ENCODE assay signal across 8 cellular contexts in the genomic region with DNA sequence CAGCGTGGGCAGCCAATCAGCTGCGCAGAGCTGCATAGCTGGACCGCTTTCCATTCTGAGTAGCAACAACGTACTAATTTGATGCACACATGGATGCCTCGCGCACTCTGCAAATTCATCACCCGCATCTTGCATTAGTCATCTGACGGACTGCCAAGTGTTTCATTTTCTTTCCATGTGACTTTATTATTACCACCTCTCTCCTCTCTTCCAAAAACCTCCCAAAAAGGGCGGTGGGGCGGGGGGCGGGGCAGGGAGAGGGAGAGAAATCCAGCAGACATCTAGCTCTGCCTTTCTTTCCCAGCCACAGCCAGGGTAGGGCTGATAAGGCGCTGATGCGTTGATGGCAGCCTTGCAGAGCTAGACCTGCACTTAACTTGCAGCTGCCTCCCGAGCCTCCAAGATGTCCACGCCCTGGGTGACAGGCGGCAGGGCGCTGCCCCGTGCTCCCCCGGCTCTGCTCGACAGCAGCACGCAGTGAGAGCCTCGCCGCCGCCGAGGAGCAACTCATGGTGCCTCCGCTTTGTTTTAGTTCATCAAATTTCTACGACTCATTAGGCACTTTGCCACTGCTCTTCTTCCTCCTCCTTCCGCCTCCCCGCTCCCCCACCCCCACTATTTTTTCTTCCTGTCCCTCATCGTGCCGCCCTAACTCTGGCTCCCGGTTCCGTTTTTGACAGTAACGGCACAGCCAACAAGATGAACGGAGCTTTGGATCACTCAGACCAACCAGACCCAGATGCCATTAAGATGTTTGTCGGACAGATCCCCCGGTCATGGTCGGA.
DNase-seq lines count a peak whose midpoint lies in the region; ATAC-seq and TF ChIP-seq lines count a peak whose summit lies in the region.

No MANE protein-coding gene starts in this region.

- 0% methylated on average over 18 to 24 of the region's 38 CpGs for WGBS in gastroesophageal sphincter (ENCODE audit: low coverage in 1 of 2), 2 donors

- H3K36me3 ChIP-seq in gastroesophageal sphincter, result no peaks in the 10 kb centered on the region
- peaks cover 8% of the 10 kb centered on the region for H3K36me3 ChIP-seq in upper lobe of right lung

- DNase-seq in ELF-1 (ENCODE audit: low read depth, low spot score), result peak; percentile 44
- peak; percentile 93 for DNase-seq in OCI-M1 (lab: John Stamatoyannopoulos, UW)
- DNase-seq in activated gamma-delta T cell treated with anti-CD3 and anti-CD28 coated beads, Interleukin-2, amount 50 U/mL, for 16 hours (ENCODE audit: low read depth), result peak; percentile 46
- DNase-seq in occipital lobe (lab: John Stamatoyannopoulos, UW), result peak; percentile 87
- DNase-seq in upper lobe of right lung, result peak; percentile 78

- peak overlapping the region; percentile 68 to 80 for H3K4me3 ChIP-seq in gastroesophageal sphincter
- H3K4me3 ChIP-seq in upper lobe of right lung, result peak overlapping the region; percentile 58

- TF ChIP-seq POLR2A in gastroesophageal sphincter (IDR thresholded peaks at IDR 0.05), result peak; percentile 25 to 32

- H3K27ac ChIP-seq in gastroesophageal sphincter (peak overlapping the region; percentile 72 to 91 (median 88)), upper lobe of right lung (peak overlapping the region; percentile 87)

- TF ChIP-seq EP300 in gastroesophageal sphincter (IDR thresholded peaks at IDR 0.05), result no peak

- peak; percentile 23 for ATAC-seq in HG02642 (IDR thresholded peaks at IDR 0.05; ENCODE audit: poor library complexity, unreplicated experiment)
- ATAC-seq in gastroesophageal sphincter, result peak; percentile 74
- ATAC-seq in upper lobe of right lung, result peak; percentile 52
- ATAC-seq in GM19328 (IDR thresholded peaks at IDR 0.05; ENCODE audit: unreplicated experiment), result no peak

- H3K9me3 ChIP-seq in gastroesophageal sphincter, result no peaks in the 10 kb centered on the region
- no peaks in the 10 kb centered on the region for H3K9me3 ChIP-seq in upper lobe of right lung

- H3K27me3 ChIP-seq in gastroesophageal sphincter, result no peaks in the 10 kb centered on the region
- H3K27me3 ChIP-seq in upper lobe of right lung, result no peaks in the 10 kb centered on the region

- TF ChIP-seq CTCF in gastroesophageal sphincter (IDR thresholded peaks at IDR 0.05) (no peak), upper lobe of right lung (IDR thresholded peaks at IDR 0.05) (no peak)

- H3K4me1 ChIP-seq in gastroesophageal sphincter (peaks cover 6 to 91% (median 7%) of the 10 kb centered on the region in 3 donors), upper lobe of right lung (peaks cover 42% of the 10 kb centered on the region)

- intact Hi-C loops in upper lobe of right lung (cut with DNase I), result no loop called here
